In the genomic region with DNA sequence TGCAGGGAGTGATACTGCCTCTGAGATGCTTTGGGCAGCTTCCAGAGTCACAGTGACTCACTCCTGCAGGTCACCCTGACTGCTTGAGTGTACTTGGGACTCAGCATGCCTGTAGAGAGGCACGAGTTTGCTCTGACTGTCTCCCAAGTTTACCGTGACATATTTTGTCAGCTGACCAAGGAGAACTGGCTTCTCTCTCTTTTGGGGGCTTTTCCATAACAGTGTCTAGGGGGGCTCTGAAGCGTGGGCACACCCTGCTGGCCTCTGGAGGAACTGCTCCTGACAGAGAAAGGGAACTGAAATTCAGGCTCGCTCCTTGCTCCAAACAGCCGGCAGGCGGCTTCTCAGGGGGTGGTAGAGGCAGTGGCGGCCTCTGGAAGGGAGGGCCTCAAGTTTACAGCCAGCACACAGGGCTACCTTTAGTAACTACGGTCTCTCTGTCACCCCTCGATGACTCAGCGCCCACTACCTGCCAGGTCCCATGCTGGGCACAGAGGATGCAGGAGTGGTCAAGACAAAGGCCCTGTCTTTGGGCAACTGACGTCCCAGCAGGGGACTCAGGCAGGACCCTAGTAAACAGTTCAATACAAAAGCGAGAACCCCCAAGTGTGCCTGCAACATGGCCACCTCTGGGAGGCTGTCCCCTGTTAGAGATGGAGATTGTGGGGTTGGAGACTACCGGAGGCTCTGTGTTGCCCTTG, we compare ENCODE assay signal across 1 cellular context.
TF ChIP-seq lines count a peak whose summit lies in the region.

No MANE protein-coding gene starts in this region.

TF ChIP-seq in K562, 482 proteins besides CTCF, POLR2A, EP300 and RAD21 (continued from another document):
- TF ChIP-seq, protein P1, sequence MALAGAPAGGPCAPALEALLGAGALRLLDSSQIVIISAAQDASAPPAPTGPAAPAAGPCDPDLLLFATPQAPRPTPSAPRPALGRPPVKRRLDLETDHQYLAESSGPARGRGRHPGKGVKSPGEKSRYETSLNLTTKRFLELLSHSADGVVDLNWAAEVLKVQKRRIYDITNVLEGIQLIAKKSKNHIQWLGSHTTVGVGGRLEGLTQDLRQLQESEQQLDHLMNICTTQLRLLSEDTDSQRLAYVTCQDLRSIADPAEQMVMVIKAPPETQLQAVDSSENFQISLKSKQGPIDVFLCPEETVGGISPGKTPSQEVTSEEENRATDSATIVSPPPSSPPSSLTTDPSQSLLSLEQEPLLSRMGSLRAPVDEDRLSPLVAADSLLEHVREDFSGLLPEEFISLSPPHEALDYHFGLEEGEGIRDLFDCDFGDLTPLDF (CRISPR knock-in tag; IDR thresholded peaks at IDR 0.05): no peak
- no peak for TF ChIP-seq PHF8 (IDR thresholded peaks at IDR 0.05; ENCODE audit: borderline replicate concordance, low read length)
- TF ChIP-seq NFYB (IDR thresholded peaks at IDR 0.05; ENCODE audit: extremely low read depth, insufficient read length): no peak
- no peak for TF ChIP-seq ZNF224 (CRISPR knock-in tag; IDR thresholded peaks at IDR 0.05)
- no peak for TF ChIP-seq ESRRA (IDR thresholded peaks at IDR 0.05; ENCODE audit: borderline replicate concordance, low read depth)
- TF ChIP-seq, protein P2, sequence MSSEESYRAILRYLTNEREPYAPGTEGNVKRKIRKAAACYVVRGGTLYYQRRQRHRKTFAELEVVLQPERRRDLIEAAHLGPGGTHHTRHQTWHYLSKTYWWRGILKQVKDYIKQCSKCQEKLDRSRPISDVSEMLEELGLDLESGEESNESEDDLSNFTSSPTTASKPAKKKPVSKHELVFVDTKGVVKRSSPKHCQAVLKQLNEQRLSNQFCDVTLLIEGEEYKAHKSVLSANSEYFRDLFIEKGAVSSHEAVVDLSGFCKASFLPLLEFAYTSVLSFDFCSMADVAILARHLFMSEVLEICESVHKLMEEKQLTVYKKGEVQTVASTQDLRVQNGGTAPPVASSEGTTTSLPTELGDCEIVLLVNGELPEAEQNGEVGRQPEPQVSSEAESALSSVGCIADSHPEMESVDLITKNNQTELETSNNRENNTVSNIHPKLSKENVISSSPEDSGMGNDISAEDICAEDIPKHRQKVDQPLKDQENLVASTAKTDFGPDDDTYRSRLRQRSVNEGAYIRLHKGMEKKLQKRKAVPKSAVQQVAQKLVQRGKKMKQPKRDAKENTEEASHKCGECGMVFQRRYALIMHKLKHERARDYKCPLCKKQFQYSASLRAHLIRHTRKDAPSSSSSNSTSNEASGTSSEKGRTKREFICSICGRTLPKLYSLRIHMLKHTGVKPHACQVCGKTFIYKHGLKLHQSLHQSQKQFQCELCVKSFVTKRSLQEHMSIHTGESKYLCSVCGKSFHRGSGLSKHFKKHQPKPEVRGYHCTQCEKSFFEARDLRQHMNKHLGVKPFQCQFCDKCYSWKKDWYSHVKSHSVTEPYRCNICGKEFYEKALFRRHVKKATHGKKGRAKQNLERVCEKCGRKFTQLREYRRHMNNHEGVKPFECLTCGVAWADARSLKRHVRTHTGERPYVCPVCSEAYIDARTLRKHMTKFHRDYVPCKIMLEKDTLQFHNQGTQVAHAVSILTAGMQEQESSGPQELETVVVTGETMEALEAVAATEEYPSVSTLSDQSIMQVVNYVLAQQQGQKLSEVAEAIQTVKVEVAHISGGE (CRISPR knock-in tag; IDR thresholded peaks at IDR 0.05): no peak
- TF ChIP-seq, protein P3, sequence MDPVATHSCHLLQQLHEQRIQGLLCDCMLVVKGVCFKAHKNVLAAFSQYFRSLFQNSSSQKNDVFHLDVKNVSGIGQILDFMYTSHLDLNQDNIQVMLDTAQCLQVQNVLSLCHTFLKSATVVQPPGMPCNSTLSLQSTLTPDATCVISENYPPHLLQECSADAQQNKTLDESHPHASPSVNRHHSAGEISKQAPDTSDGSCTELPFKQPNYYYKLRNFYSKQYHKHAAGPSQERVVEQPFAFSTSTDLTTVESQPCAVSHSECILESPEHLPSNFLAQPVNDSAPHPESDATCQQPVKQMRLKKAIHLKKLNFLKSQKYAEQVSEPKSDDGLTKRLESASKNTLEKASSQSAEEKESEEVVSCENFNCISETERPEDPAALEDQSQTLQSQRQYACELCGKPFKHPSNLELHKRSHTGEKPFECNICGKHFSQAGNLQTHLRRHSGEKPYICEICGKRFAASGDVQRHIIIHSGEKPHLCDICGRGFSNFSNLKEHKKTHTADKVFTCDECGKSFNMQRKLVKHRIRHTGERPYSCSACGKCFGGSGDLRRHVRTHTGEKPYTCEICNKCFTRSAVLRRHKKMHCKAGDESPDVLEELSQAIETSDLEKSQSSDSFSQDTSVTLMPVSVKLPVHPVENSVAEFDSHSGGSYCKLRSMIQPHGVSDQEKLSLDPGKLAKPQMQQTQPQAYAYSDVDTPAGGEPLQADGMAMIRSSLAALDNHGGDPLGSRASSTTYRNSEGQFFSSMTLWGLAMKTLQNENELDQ (CRISPR knock-in tag; IDR thresholded peaks at IDR 0.05; ENCODE audit: borderline replicate concordance): no peak
- TF ChIP-seq HCFC1 (IDR thresholded peaks at IDR 0.05; ENCODE audit: low read depth, low read length): no peak
- TF ChIP-seq, protein P4, sequence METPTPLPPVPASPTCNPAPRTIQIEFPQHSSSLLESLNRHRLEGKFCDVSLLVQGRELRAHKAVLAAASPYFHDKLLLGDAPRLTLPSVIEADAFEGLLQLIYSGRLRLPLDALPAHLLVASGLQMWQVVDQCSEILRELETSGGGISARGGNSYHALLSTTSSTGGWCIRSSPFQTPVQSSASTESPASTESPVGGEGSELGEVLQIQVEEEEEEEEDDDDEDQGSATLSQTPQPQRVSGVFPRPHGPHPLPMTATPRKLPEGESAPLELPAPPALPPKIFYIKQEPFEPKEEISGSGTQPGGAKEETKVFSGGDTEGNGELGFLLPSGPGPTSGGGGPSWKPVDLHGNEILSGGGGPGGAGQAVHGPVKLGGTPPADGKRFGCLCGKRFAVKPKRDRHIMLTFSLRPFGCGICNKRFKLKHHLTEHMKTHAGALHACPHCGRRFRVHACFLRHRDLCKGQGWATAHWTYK (CRISPR knock-in tag; IDR thresholded peaks at IDR 0.05): no peak
- no peak for TF ChIP-seq ZNF24 (IDR thresholded peaks at IDR 0.05)
- TF ChIP-seq, protein P5, sequence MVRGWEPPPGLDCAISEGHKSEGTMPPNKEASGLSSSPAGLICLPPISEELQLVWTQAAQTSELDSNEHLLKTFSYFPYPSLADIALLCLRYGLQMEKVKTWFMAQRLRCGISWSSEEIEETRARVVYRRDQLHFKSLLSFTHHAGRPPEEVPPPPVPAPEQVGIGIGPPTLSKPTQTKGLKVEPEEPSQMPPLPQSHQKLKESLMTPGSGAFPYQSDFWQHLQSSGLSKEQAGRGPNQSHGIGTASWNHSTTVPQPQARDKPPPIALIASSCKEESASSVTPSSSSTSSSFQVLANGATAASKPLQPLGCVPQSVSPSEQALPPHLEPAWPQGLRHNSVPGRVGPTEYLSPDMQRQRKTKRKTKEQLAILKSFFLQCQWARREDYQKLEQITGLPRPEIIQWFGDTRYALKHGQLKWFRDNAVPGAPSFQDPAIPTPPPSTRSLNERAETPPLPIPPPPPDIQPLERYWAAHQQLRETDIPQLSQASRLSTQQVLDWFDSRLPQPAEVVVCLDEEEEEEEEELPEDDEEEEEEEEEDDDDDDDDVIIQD (CRISPR knock-in tag; IDR thresholded peaks at IDR 0.05): no peak
- no peak for TF ChIP-seq ATF7 (IDR thresholded peaks at IDR 0.05)
- no peak for TF ChIP-seq GATA2 (CRISPR knock-in tag; IDR thresholded peaks at IDR 0.05)
- TF ChIP-seq TEAD1 (CRISPR knock-in tag; IDR thresholded peaks at IDR 0.05): no peak
- no peak for TF ChIP-seq MCM5 (IDR thresholded peaks at IDR 0.05; ENCODE audit: low read depth)
- TF ChIP-seq NFXL1 (CRISPR knock-in tag; IDR thresholded peaks at IDR 0.05): no peak
- TF ChIP-seq ZSCAN29 (IDR thresholded peaks at IDR 0.05): no peak
- TF ChIP-seq GATAD2A (IDR thresholded peaks at IDR 0.05): no peak
- no peak for TF ChIP-seq ZNF584 (CRISPR knock-in tag; IDR thresholded peaks at IDR 0.05; ENCODE audit: low read depth)
- TF ChIP-seq, protein P6, sequence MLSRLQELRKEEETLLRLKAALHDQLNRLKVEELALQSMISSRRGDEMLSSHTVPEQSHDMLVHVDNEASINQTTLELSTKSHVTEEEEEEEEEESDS (CRISPR knock-in tag; IDR thresholded peaks at IDR 0.05): no peak
- no peak for TF ChIP-seq MCM7 (IDR thresholded peaks at IDR 0.05)
- no peak for TF ChIP-seq TCF3 (CRISPR knock-in tag; IDR thresholded peaks at IDR 0.05)
